Comparison of ENCODE assay signal across 38 cellular contexts in genomic region chr17:39410279-39410678, GRCh38.
"Had no signal": no experiment of that assay in that cellular context is flagged by ENCODE, and none has a peak within 500 bp of the region (broad histone marks: within the 10 kb centered on the region; RNA-seq: fewer than 3 reads in every experiment).

No MANE protein-coding gene starts in this region.

- H3K27ac Mint-ChIP-seq: activated B cell treated with CpG ODN at 0.5 μM for 24 hours; activated CD4-positive, alpha-beta memory T cell treated with anti-CD3 and anti-CD28 coated beads for 36 hours; activated CD4-positive, alpha-beta T cell treated with anti-CD3 and anti-CD28 coated beads, Interleukin-2, amount 10 ng/mL, durations not matched to agents 24 days and 14 days; activated CD8-positive, alpha-beta memory T cell treated with anti-CD3 and anti-CD28 coated beads, Interleukin-2, amount 10 ng/mL, durations not matched to agents 7 days and 5 days; activated CD8-positive, alpha-beta T cell treated with anti-CD3 and anti-CD28 coated beads for 36 hours; activated naive CD4-positive, alpha-beta T cell treated with anti-CD3 and anti-CD28 coated beads for 36 hours; activated naive CD8-positive, alpha-beta T cell treated with anti-CD3 and anti-CD28 coated beads for 36 hours; activated T-cell treated with anti-CD3 and anti-CD28 coated beads, Interleukin-2, amount 50 U/mL, for 72 hours; activated T-helper 1 cell treated with anti-CD3 and anti-CD28 coated beads, Interleukin-12 subunit alpha, Interleukin-12 subunit beta, Interleukin-2, Interleukin-4 antibody, amounts not matched to agents 30 ng/mL and 10 ng/mL and 1 ng/mL, durations not matched to agents 14 hours and 24 hours and 36 hours; activated T-helper 17 cell treated with anti-CD3 and anti-CD28 coated beads, Interleukin-2, amount 50 U/mL, for 72 hours; brain; T-helper 1 cell treated with Interleukin-12 subunit alpha and Interleukin-12 subunit beta and Interleukin-4 antibody, amounts not matched to agents 30 μg/mL and 1 μg/mL, for 36 hours; T-helper 2 cell treated with Interferon-gamma antibody and Interleukin-4, amounts not matched to agents 5 μg/mL and 100 μg/mL, for 36 hours had no signal

- H3K4me3 ChIP-seq: adrenal gland, ascending aorta, cardiac muscle cell had no signal

- H3K27ac ChIP-seq: adrenal gland, ascending aorta, cardiac muscle cell, VCaP had no signal

- H3K4me1 Mint-ChIP-seq: activated B cell treated with CpG ODN at 0.5 μM for 24 hours; brain; central memory CD8-positive, alpha-beta T cell had no signal

- H3K4me1 ChIP-seq: adrenal gland, ascending aorta had no signal

- H3K9me3 Mint-ChIP-seq: activated B cell treated with CpG ODN at 0.5 μM for 24 hours; activated CD4-positive, alpha-beta memory T cell treated with anti-CD3 and anti-CD28 coated beads for 36 hours; activated CD4-positive, alpha-beta T cell treated with anti-CD3 and anti-CD28 coated beads, Interleukin-2, amount 10 ng/mL, durations not matched to agents 24 days and 14 days; activated CD8-positive, alpha-beta T cell treated with anti-CD3 and anti-CD28 coated beads for 36 hours; activated naive CD4-positive, alpha-beta T cell treated with anti-CD3 and anti-CD28 coated beads for 36 hours; activated naive CD4-positive, alpha-beta T cell treated with anti-CD3 and anti-CD28 coated beads, Interleukin-2, amount 50 U/mL, for 72 hours; activated naive CD8-positive, alpha-beta T cell treated with anti-CD3 and anti-CD28 coated beads for 36 hours; activated T-cell treated with anti-CD3 and anti-CD28 coated beads, Interleukin-2, amount 50 U/mL, for 72 hours; activated T-helper 1 cell treated with anti-CD3 and anti-CD28 coated beads, Interleukin-12 subunit alpha, Interleukin-12 subunit beta, Interleukin-2, Interleukin-4 antibody, amounts not matched to agents 30 ng/mL and 10 ng/mL and 1 ng/mL, durations not matched to agents 14 hours and 24 hours and 36 hours; activated T-helper 17 cell treated with anti-CD3 and anti-CD28 coated beads, Interleukin-2, amount 50 U/mL, for 72 hours; brain; central memory CD8-positive, alpha-beta T cell; T-helper 1 cell treated with Interleukin-12 subunit alpha and Interleukin-12 subunit beta and Interleukin-4 antibody, amounts not matched to agents 30 μg/mL and 1 μg/mL, for 36 hours; T-helper 2 cell treated with Interferon-gamma antibody and Interleukin-4, amounts not matched to agents 5 μg/mL and 100 μg/mL, for 36 hours had no signal

- H3K27me3 ChIP-seq: adrenal gland, ascending aorta, cardiac muscle cell had no signal

- H3K4me3 Mint-ChIP-seq: activated B cell treated with CpG ODN at 0.5 μM for 24 hours; activated CD4-positive, alpha-beta memory T cell treated with anti-CD3 and anti-CD28 coated beads for 36 hours; activated CD4-positive, alpha-beta T cell treated with anti-CD3 and anti-CD28 coated beads, Interleukin-2, amount 10 ng/mL, durations not matched to agents 24 days and 14 days; activated CD8-positive, alpha-beta memory T cell treated with anti-CD3 and anti-CD28 coated beads, Interleukin-2, amount 10 ng/mL, durations not matched to agents 7 days and 5 days; activated CD8-positive, alpha-beta T cell treated with anti-CD3 and anti-CD28 coated beads for 36 hours; activated naive CD4-positive, alpha-beta T cell treated with anti-CD3 and anti-CD28 coated beads for 36 hours; activated naive CD8-positive, alpha-beta T cell treated with anti-CD3 and anti-CD28 coated beads for 36 hours; activated T-cell treated with anti-CD3 and anti-CD28 coated beads, Interleukin-2, amount 50 U/mL, for 72 hours; activated T-helper 1 cell treated with anti-CD3 and anti-CD28 coated beads, Interleukin-12 subunit alpha, Interleukin-12 subunit beta, Interleukin-2, Interleukin-4 antibody, amounts not matched to agents 30 ng/mL and 10 ng/mL and 1 ng/mL, durations not matched to agents 14 hours and 24 hours and 36 hours; activated T-helper 17 cell treated with anti-CD3 and anti-CD28 coated beads, Interleukin-2, amount 50 U/mL, for 72 hours; brain; central memory CD8-positive, alpha-beta T cell; T-helper 1 cell treated with Interleukin-12 subunit alpha and Interleukin-12 subunit beta and Interleukin-4 antibody, amounts not matched to agents 30 μg/mL and 1 μg/mL, for 36 hours; T-helper 2 cell treated with Interferon-gamma antibody and Interleukin-4, amounts not matched to agents 5 μg/mL and 100 μg/mL, for 36 hours had no signal

- FAIRE-seq: bronchial epithelial cell, TTC549 had no signal

- ATAC-seq: activated CD8-positive, alpha-beta memory T cell treated with anti-CD3 and anti-CD28 coated beads, Interleukin-2, amount 10 ng/mL, durations not matched to agents 7 days and 5 days; activated CD8-positive, alpha-beta T cell treated with anti-CD3 and anti-CD28 coated beads for 36 hours; activated naive CD4-positive, alpha-beta T cell treated with anti-CD3 and anti-CD28 coated beads, Interleukin-2, amount 50 U/mL, for 72 hours; activated T-cell treated with anti-CD3 and anti-CD28 coated beads, Interleukin-2, amount 50 U/mL, for 72 hours; activated T-helper 17 cell treated with anti-CD3 and anti-CD28 coated beads, Interleukin-2, amount 50 U/mL, for 72 hours had no signal

- DNase-seq: activated B cell treated with CpG ODN at 0.5 μM for 24 hours; activated CD4-positive, alpha-beta memory T cell treated with anti-CD3 and anti-CD28 coated beads for 36 hours; activated CD4-positive, alpha-beta T cell treated with anti-CD3 and anti-CD28 coated beads for 4 hours; activated CD4-positive, alpha-beta T cell treated with anti-CD3 and anti-CD28 coated beads, Interleukin-2, amount 10 ng/mL, durations not matched to agents 24 days and 14 days; activated CD4-positive, alpha-beta T cell treated with anti-CD3 and anti-CD28 coated beads, Interleukin-2, amount 50 U/mL, for 1 hour; activated CD4-positive, alpha-beta T cell treated with anti-CD3 and anti-CD28 coated beads, Interleukin-2, amount 50 U/mL, for 4 hours; activated CD4-positive, CD25-positive, alpha-beta regulatory T cell treated with anti-CD3 and anti-CD28 coated beads, Interleukin-2, amount 50 U/mL, for 72 hours; activated CD8-positive, alpha-beta memory T cell treated with anti-CD3 and anti-CD28 coated beads, Interleukin-2, amount 10 ng/mL, durations not matched to agents 7 days and 5 days; activated CD8-positive, alpha-beta T cell treated with anti-CD3 and anti-CD28 coated beads for 36 hours; activated gamma-delta T cell treated with Interleukin-2 at 50 U/mL for 16 hours; activated naive CD4-positive, alpha-beta T cell; activated naive CD4-positive, alpha-beta T cell treated with anti-CD3 and anti-CD28 coated beads for 36 hours; activated naive CD4-positive, alpha-beta T cell treated with anti-CD3 and anti-CD28 coated beads, Interleukin-2, amount 50 U/mL, for 16 hours; activated naive CD8-positive, alpha-beta T cell treated with anti-CD3 and anti-CD28 coated beads for 36 hours; activated T-cell treated with anti-CD3 and anti-CD28 coated beads for 4 hours; activated T-cell treated with anti-CD3 and anti-CD28 coated beads, Interleukin-2, amount 50 U/mL, for 1 hour; activated T-cell treated with anti-CD3 and anti-CD28 coated beads, Interleukin-2, amount 50 U/mL, for 72 hours; amniotic stem cell; anterior cingulate cortex; caudate nucleus; cerebellar nuclear complex; SW 1271; T-helper 1 cell; T-helper 2 cell; T-helper 9 cell had no signal

- H3K27me3 Mint-ChIP-seq: activated B cell treated with CpG ODN at 0.5 μM for 24 hours; activated CD4-positive, alpha-beta memory T cell treated with anti-CD3 and anti-CD28 coated beads for 36 hours; activated CD4-positive, alpha-beta T cell treated with anti-CD3 and anti-CD28 coated beads, Interleukin-2, amount 10 ng/mL, durations not matched to agents 24 days and 14 days; activated CD8-positive, alpha-beta memory T cell treated with anti-CD3 and anti-CD28 coated beads, Interleukin-2, amount 10 ng/mL, durations not matched to agents 7 days and 5 days; activated CD8-positive, alpha-beta T cell treated with anti-CD3 and anti-CD28 coated beads for 36 hours; activated naive CD8-positive, alpha-beta T cell treated with anti-CD3 and anti-CD28 coated beads for 36 hours; activated T-helper 17 cell treated with anti-CD3 and anti-CD28 coated beads, Interleukin-2, amount 50 U/mL, for 72 hours; central memory CD8-positive, alpha-beta T cell had no signal

- H3K9me3 ChIP-seq: adrenal gland, ascending aorta had no signal
